8 cellular contexts compared by ENCODE assay signal in genomic region chr9:137694962-137695875, GRCh38.
DNase-seq lines count a peak whose midpoint lies in the region; ATAC-seq and TF ChIP-seq lines count a peak whose summit lies in the region.

No MANE protein-coding gene starts in this region.

- H3K27me3 Mint-ChIP-seq in H9 (ENCODE audit: low read depth) = no peaks in the 10 kb centered on the region

- H3K27ac ChIP-seq in BLaER1 = no peak overlapping the region
- H3K27ac ChIP-seq in H9 (ENCODE audit: insufficient read length, low read depth, low read length) = no peak overlapping the region
- no peak overlapping the region for H3K27ac ChIP-seq in prostate gland
- H3K27ac ChIP-seq in ovary = no peak overlapping the region

- H2AK5ac ChIP-seq in H9 (ENCODE audit: insufficient read length, low read length) = peak overlapping the region; percentile 6

- peak; percentile 89 for DNase-seq in H9
- no peak for DNase-seq in activated naive CD4-positive, alpha-beta T cell treated with anti-CD3 and anti-CD28 coated beads, Interleukin-2, amount 50 U/mL, for 72 hours (ENCODE audit: low spot score in 2 of 2)
- DNase-seq in left ventricle myocardium superior = peak; percentile 69
- DNase-seq in prostate gland (ENCODE audit: low spot score) = peak; percentile 24
- DNase-seq in ovary = no peak
- DNase-seq in NCI-H187 treated with DMSO at 0.1 percent for 48 hours (lab: John Stamatoyannopoulos, UW) = no peak

- no peak overlapping the region for H4K5ac ChIP-seq in H9 (ENCODE audit: insufficient read length, low read depth, low read length)

- peaks cover 7% of the 10 kb centered on the region for H3K79me1 ChIP-seq in H9 (ENCODE audit: insufficient read depth, low read depth, low read length, poor library complexity, severe bottlenecking)

- H3K4me2 ChIP-seq in BLaER1 (peak overlapping the region; percentile 20; the same call in 1 of the 2 replicates), H9 (ENCODE audit: insufficient read depth, insufficient read length, low read length) (no peak overlapping the region)

- H3K27ac Mint-ChIP-seq in H9 = peak overlapping the region; percentile 59 to 91 (median 85)
- peak overlapping the region in 1 of 2 donors; percentile 13 for H3K27ac Mint-ChIP-seq in activated naive CD4-positive, alpha-beta T cell treated with anti-CD3 and anti-CD28 coated beads, Interleukin-2, amount 50 U/mL, for 72 hours

- H3K56ac ChIP-seq in H9 (ENCODE audit: insufficient read length, low read depth, low read length) = no peak overlapping the region

- H3K9ac ChIP-seq in BLaER1 (no peak overlapping the region), H9 (ENCODE audit: extremely low read depth, insufficient read length, low read length) (no peak overlapping the region)

- H4K20me1 ChIP-seq in BLaER1 (peaks cover 100% of the 10 kb centered on the region), H9 (ENCODE audit: control insufficient read depth, insufficient read depth, insufficient read length) (no peaks in the 10 kb centered on the region)

- H2BK120ac ChIP-seq in H9 (ENCODE audit: low read depth, low read length, poor library complexity, severe bottlenecking) = no peak overlapping the region

- intact Hi-C loops in left ventricle myocardium superior (cut with micrococcal nuclease) (no loop called here), prostate gland (cut with DNase I) (no loop called here), ovary (cut with DNase I) (no loop called here)

- peak overlapping the region in 1 of 2 experiments; percentile 4; a peak in 1 of 5 replicates for H3K4me3 Mint-ChIP-seq in H9

- peaks cover 28% of the 10 kb centered on the region; the same call in 1 of the 2 replicates for H3K79me2 ChIP-seq in H9 (ENCODE audit: insufficient read depth, low read length)

- peak; percentile 85 for TF ChIP-seq CTCF in H9 (conservative IDR thresholded peaks at IDR 0.05)
- TF ChIP-seq CTCF in prostate gland (IDR thresholded peaks at IDR 0.05) = peak in 3 of 4 experiments; percentile 42 to 54 (median 46)
- no peak for TF ChIP-seq CTCF in ovary (IDR thresholded peaks at IDR 0.05)

- H3K4me1 Mint-ChIP-seq in H9 = peaks cover 67 to 72% of the 10 kb centered on the region in 2 experiments

- no CpG with 5 or more reads among the region's 22 CpGs for WGBS in H9 (ENCODE audit: extremely low coverage, insufficient read length, low lambda C conversion rate)
- WGBS in prostate gland = 71% methylated on average over 19 of the region's 22 CpGs
- WGBS in ovary, 3 donors = 74 to 78% (median 78%) methylated on average over 22 of the region's 22 CpGs

- 0 out of 2 replicates have a peak overlapping the region, but pooled peaks have one; percentile 56 for H3K14ac ChIP-seq in H9 (ENCODE audit: insufficient read depth, low read length)

- peak; percentile 18 to 43 for ATAC-seq in activated naive CD4-positive, alpha-beta T cell treated with anti-CD3 and anti-CD28 coated beads, Interleukin-2, amount 50 U/mL, for 72 hours
- peak; percentile 85 for ATAC-seq in left ventricle myocardium superior
- ATAC-seq in GM19035 (IDR thresholded peaks at IDR 0.05; ENCODE audit: unreplicated experiment) = no peak

- TF ChIP-seq EP300 in ovary (IDR thresholded peaks at IDR 0.05) = no peak

- no peaks in the 10 kb centered on the region for H3K27me3 ChIP-seq in BLaER1
- H3K27me3 ChIP-seq in H9 (ENCODE audit: insufficient read depth, low read length) = no peaks in the 10 kb centered on the region; the same call in 1 of the 2 replicates
- H3K27me3 ChIP-seq in prostate gland (replicated peaks; ENCODE audit: insufficient read depth) = no peaks in the 10 kb centered on the region
- H3K27me3 ChIP-seq in ovary = no peaks in the 10 kb centered on the region

- no peak overlapping the region for H3T11ph ChIP-seq in H9 (ENCODE audit: low read length)

- H2BK5ac ChIP-seq in H9 (ENCODE audit: insufficient read length, low read length) = no peak overlapping the region

- H2AFZ ChIP-seq in H9 (ENCODE audit: low read length) = no peak overlapping the region

- no peaks in the 10 kb centered on the region for H3K9me3 Mint-ChIP-seq in H9
- H3K9me3 Mint-ChIP-seq in activated naive CD4-positive, alpha-beta T cell treated with anti-CD3 and anti-CD28 coated beads, Interleukin-2, amount 50 U/mL, for 72 hours = no peaks in the 10 kb centered on the region

- no peak overlapping the region for H2BK12ac ChIP-seq in H9 (ENCODE audit: insufficient read length, low read depth, low read length)

- TF ChIP-seq POLR2A in prostate gland (IDR thresholded peaks at IDR 0.05) (no peak), ovary (IDR thresholded peaks at IDR 0.05) (no peak)

- no peaks in the 10 kb centered on the region; a peak in 3 of 7 replicates for H3K36me3 Mint-ChIP-seq in H9 (ENCODE audit: insufficient read depth in 1 of 3, low read depth in 3 of 3)
- H3K36me3 Mint-ChIP-seq in activated naive CD4-positive, alpha-beta T cell treated with anti-CD3 and anti-CD28 coated beads, Interleukin-2, amount 50 U/mL, for 72 hours = peaks cover 0 to under 1% of the 10 kb centered on the region in 2 donors

- H4K91ac ChIP-seq in H9 (ENCODE audit: insufficient read length, low read depth, low read length) = no peak overlapping the region

- H3K36me3 ChIP-seq in BLaER1 (peaks cover 36% of the 10 kb centered on the region), prostate gland (no peaks in the 10 kb centered on the region), ovary (no peaks in the 10 kb centered on the region)

- peaks cover 16% of the 10 kb centered on the region for H3K9me3 ChIP-seq in BLaER1
- H3K9me3 ChIP-seq in H9 (ENCODE audit: control insufficient read depth, low read depth, low read length) = no peaks in the 10 kb centered on the region
- H3K9me3 ChIP-seq in prostate gland = no peaks in the 10 kb centered on the region
- H3K9me3 ChIP-seq in ovary = no peaks in the 10 kb centered on the region

- no peak overlapping the region for H2BK15ac ChIP-seq in H9 (ENCODE audit: low read depth, low read length)

- no peak overlapping the region for H4K8ac ChIP-seq in H9 (replicated peaks; ENCODE audit: insufficient read length, low read depth, low read length)

- H3K4me3 ChIP-seq in BLaER1 (no peak overlapping the region), prostate gland (no peak overlapping the region), ovary (no peak overlapping the region)

- no peaks in the 10 kb centered on the region for H3K23me2 ChIP-seq in H9 (ENCODE audit: insufficient read length, low read depth, low read length, poor library complexity, severe bottlenecking)

- no peak overlapping the region for H3K23ac ChIP-seq in H9 (ENCODE audit: insufficient read length, low read depth, low read length)

- no peak overlapping the region for H3K4ac ChIP-seq in H9 (ENCODE audit: low read depth, low read length)

- no peak overlapping the region for H2BK20ac ChIP-seq in H9 (ENCODE audit: low read depth, low read length, poor library complexity, severe bottlenecking)

- peaks cover 45% of the 10 kb centered on the region for H3K4me1 ChIP-seq in BLaER1
- peaks cover 8% of the 10 kb centered on the region; the same call in 1 of the 2 replicates for H3K4me1 ChIP-seq in H9 (ENCODE audit: insufficient read depth, low read length)
- peaks cover 11% of the 10 kb centered on the region for H3K4me1 ChIP-seq in prostate gland (replicated peaks)
- peaks cover 33% of the 10 kb centered on the region for H3K4me1 ChIP-seq in ovary (ENCODE audit: insufficient read depth)

- H3K18ac ChIP-seq in H9 (ENCODE audit: insufficient read length, low read depth, low read length) = peak overlapping the region; percentile 6

Comparison
In these comparisons a context has a peak if more than half of its experiments do, and no peak if none do; other contexts are left out.
1. DNase-seq: peak in H9 (single experiment), left ventricle myocardium superior (single experiment) and prostate gland (single experiment); none in activated naive CD4-positive, alpha-beta T cell treated with anti-CD3 and anti-CD28 coated beads, Interleukin-2, amount 50 U/mL, for 72 hours (0 of 2), ovary (0 of 5) and NCI-H187 treated with DMSO at 0.1 percent for 48 hours (single experiment).
2. CTCF ChIP-seq: peak in H9 (single experiment) and prostate gland (3 of 4); none in ovary (0 of 3).